Comparison of ENCODE assay signal across 26 cellular contexts in the genomic region with DNA sequence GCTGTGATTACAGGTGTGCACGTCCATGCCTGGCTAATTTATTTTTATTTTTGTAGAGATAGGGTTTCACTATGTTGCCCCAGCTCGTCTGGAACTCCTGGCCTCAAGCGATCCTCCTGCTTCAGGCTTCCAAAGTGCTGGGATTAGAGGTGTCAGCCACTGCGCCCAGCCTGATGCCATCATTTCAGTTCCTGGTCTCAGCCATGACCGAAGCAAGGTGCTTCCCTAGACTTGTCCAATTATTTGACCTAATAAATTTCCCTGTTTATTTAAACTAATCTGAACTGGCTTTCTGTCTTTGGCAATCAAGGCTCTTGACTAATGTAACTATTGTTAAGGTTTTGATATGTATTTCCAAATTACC. TPM values are rescaled to one million over a fixed set of nuclear protein-coding genes. Genes with fewer than 3 reads are reported as not detected.
DNase-seq lines count a peak whose midpoint lies in the region; ATAC-seq and TF ChIP-seq lines count a peak whose summit lies in the region.
"Had no signal": no experiment of that assay in that cellular context is flagged by ENCODE, and none has a peak within 500 bp of the region (broad histone marks: within the 10 kb centered on the region; RNA-seq: fewer than 3 reads in every experiment).

No MANE protein-coding gene starts in this region.

- TF ChIP-seq CTCF in activated B cell treated with CpG ODN at 0.5 μM for 24 hours (IDR thresholded peaks at IDR 0.05) (no peak), gastroesophageal sphincter (IDR thresholded peaks at IDR 0.05) (no peak)

- peak overlapping the region; percentile 80 for H3K27ac Mint-ChIP-seq in stimulated activated naive CD8-positive, alpha-beta T cell treated with anti-CD3 and anti-CD28 coated beads, Interleukin-15, Interleukin-2, amounts not matched to agents 100 ng/mL and 50 ng/mL, for 24 hours
- peak overlapping the region; percentile 84 for H3K27ac Mint-ChIP-seq in activated B cell treated with CpG ODN at 0.5 μM for 24 hours
- H3K27ac Mint-ChIP-seq: activated naive CD4-positive, alpha-beta T cell treated with anti-CD3 and anti-CD28 coated beads, Interleukin-2, amount 10 ng/mL, durations not matched to agents 7 days and 5 days had no signal

- H3K4me1 Mint-ChIP-seq in stimulated activated naive CD8-positive, alpha-beta T cell treated with anti-CD3 and anti-CD28 coated beads, Interleukin-15, Interleukin-2, amounts not matched to agents 100 ng/mL and 50 ng/mL, for 24 hours (ENCODE audit: low read depth): peaks cover 31% of the 10 kb centered on the region
- peaks cover 39% of the 10 kb centered on the region for H3K4me1 Mint-ChIP-seq in activated B cell treated with CpG ODN at 0.5 μM for 24 hours

- CTCF ChIA-PET in activated B cell treated with CpG ODN at 0.5 μM for 24 hours (lab: Charles Lee): no interaction called here

- H3K4me3 ChIP-seq in gastroesophageal sphincter: no peak overlapping the region
- H3K4me3 ChIP-seq: BLaER1, dorsolateral prefrontal cortex, gastrocnemius medialis, HAP-1, stomach, thyroid gland had no signal

- POLR2A ChIA-PET in activated B cell treated with CpG ODN at 0.5 μM for 24 hours (lab: Charles Lee): interaction anchor here (1.5 kb wide), 1 partner anchor 205 kb away, joined by 3 read pairs; a partner anchor contains a TSS

- ATAC-seq in stimulated activated naive CD8-positive, alpha-beta T cell treated with anti-CD3 and anti-CD28 coated beads, Interleukin-15, Interleukin-2, amounts not matched to agents 100 U/mL and 50 U/mL, for 24 hours: no peak
- ATAC-seq in activated B cell treated with CpG ODN at 0.5 μM for 24 hours (ENCODE audit: low read depth): no peak
- no peak for ATAC-seq in gastroesophageal sphincter
- ATAC-seq in sciatic nerve: no peak
- ATAC-seq: gastrocnemius medialis, left colon had no signal

- no peaks in the 10 kb centered on the region for H3K27me3 ChIP-seq in gastroesophageal sphincter
- H3K27me3 ChIP-seq: BLaER1, dorsolateral prefrontal cortex, gastrocnemius medialis, stomach, thyroid gland had no signal

- DNase-seq in stimulated activated naive CD8-positive, alpha-beta T cell treated with anti-CD3 and anti-CD28 coated beads, Interleukin-15, Interleukin-2, amounts not matched to agents 100 U/mL and 50 U/mL, for 24 hours: no peak
- no peak for DNase-seq in activated B cell treated with CpG ODN at 0.5 μM for 24 hours
- DNase-seq in SKM-1 (lab: John Stamatoyannopoulos, UW; ENCODE audit: unreplicated experiment): no peak
- no peak for DNase-seq in NOMO-1 treated with DMSO at 0.1 percent for 48 hours (lab: John Stamatoyannopoulos, UW; ENCODE audit: unreplicated experiment)
- no peak for DNase-seq in sciatic nerve (ENCODE audit: low spot score)
- DNase-seq: activated CD4-positive, alpha-beta T cell treated with anti-CD3 and anti-CD28 coated beads for 4 hours; activated naive CD4-positive, alpha-beta T cell treated with anti-CD3 and anti-CD28 coated beads, Interleukin-2, amount 10 ng/mL, durations not matched to agents 7 days and 5 days; amygdala; dorsolateral prefrontal cortex; gastrocnemius medialis; hippocampal formation; left colon; NCI-H1417; NCI-H2029; NCI-H524 treated with DMSO at 0.1 percent for 48 hours; retina; SHP77; small intestine; stomach; SW 1271; thyroid gland had no signal

- peaks cover 8% of the 10 kb centered on the region for H3K27me3 Mint-ChIP-seq in stimulated activated naive CD8-positive, alpha-beta T cell treated with anti-CD3 and anti-CD28 coated beads, Interleukin-15, Interleukin-2, amounts not matched to agents 100 ng/mL and 50 ng/mL, for 24 hours
- no peaks in the 10 kb centered on the region for H3K27me3 Mint-ChIP-seq in activated B cell treated with CpG ODN at 0.5 μM for 24 hours

- peak overlapping the region in 3 of 4 donors; percentile 60 to 65 (median 64) for H3K27ac ChIP-seq in gastroesophageal sphincter
- H3K27ac ChIP-seq: BLaER1, dorsolateral prefrontal cortex, gastrocnemius medialis, parathyroid adenoma, stomach, thyroid gland had no signal

- intact Hi-C loops in activated B cell treated with CpG ODN at 0.5 μM for 24 hours (cut with micrococcal nuclease): loop anchor here (2.0 kb wide), 2 partner anchors 25 to 41 kb away; a partner anchor contains a TSS
- intact Hi-C loops in sciatic nerve (cut with DNase I): no loop called here

- no peaks in the 10 kb centered on the region for H3K9me3 Mint-ChIP-seq in stimulated activated naive CD8-positive, alpha-beta T cell treated with anti-CD3 and anti-CD28 coated beads, Interleukin-15, Interleukin-2, amounts not matched to agents 100 ng/mL and 50 ng/mL, for 24 hours
- no peaks in the 10 kb centered on the region for H3K9me3 Mint-ChIP-seq in activated B cell treated with CpG ODN at 0.5 μM for 24 hours
- H3K9me3 Mint-ChIP-seq: activated naive CD4-positive, alpha-beta T cell treated with anti-CD3 and anti-CD28 coated beads, Interleukin-2, amount 10 ng/mL, durations not matched to agents 7 days and 5 days had no signal

- H3K36me3 ChIP-seq in gastroesophageal sphincter: no peaks in the 10 kb centered on the region
- H3K36me3 ChIP-seq: BLaER1, gastrocnemius medialis, HAP-1, stomach, thyroid gland had no signal

- no peaks in the 10 kb centered on the region for H3K36me3 Mint-ChIP-seq in stimulated activated naive CD8-positive, alpha-beta T cell treated with anti-CD3 and anti-CD28 coated beads, Interleukin-15, Interleukin-2, amounts not matched to agents 100 ng/mL and 50 ng/mL, for 24 hours (ENCODE audit: low read depth)
- no peaks in the 10 kb centered on the region for H3K36me3 Mint-ChIP-seq in activated B cell treated with CpG ODN at 0.5 μM for 24 hours (ENCODE audit: low read depth)
- H3K36me3 Mint-ChIP-seq: activated naive CD4-positive, alpha-beta T cell treated with anti-CD3 and anti-CD28 coated beads, Interleukin-2, amount 10 ng/mL, durations not matched to agents 7 days and 5 days had no signal

- WGBS in gastroesophageal sphincter (ENCODE audit: low coverage in 1 of 2), 2 donors: 68 to 78% methylated on average over 3 to 5 of the region's 5 CpGs

- TF ChIP-seq EP300 in gastroesophageal sphincter (IDR thresholded peaks at IDR 0.05): no peak

- no peak overlapping the region for H3K4me3 Mint-ChIP-seq in stimulated activated naive CD8-positive, alpha-beta T cell treated with anti-CD3 and anti-CD28 coated beads, Interleukin-15, Interleukin-2, amounts not matched to agents 100 ng/mL and 50 ng/mL, for 24 hours
- no peak overlapping the region for H3K4me3 Mint-ChIP-seq in activated B cell treated with CpG ODN at 0.5 μM for 24 hours
- H3K4me3 Mint-ChIP-seq: activated naive CD4-positive, alpha-beta T cell treated with anti-CD3 and anti-CD28 coated beads, Interleukin-2, amount 10 ng/mL, durations not matched to agents 7 days and 5 days had no signal

- no peaks in the 10 kb centered on the region for H3K9me3 ChIP-seq in gastroesophageal sphincter
- H3K9me3 ChIP-seq: BLaER1, gastrocnemius medialis, HAP-1, stomach, thyroid gland had no signal

- TF ChIP-seq POLR2A in gastroesophageal sphincter (IDR thresholded peaks at IDR 0.05): no peak

- peaks cover 0 to 12% (median 7%) of the 10 kb centered on the region in 3 donors for H3K4me1 ChIP-seq in gastroesophageal sphincter
- H3K4me1 ChIP-seq: BLaER1, gastrocnemius medialis, HAP-1, parathyroid adenoma, thyroid gland had no signal

RNA-seq across cellular contexts. Expression of a gene that starts 24.4 kb away (rescaled TPM):
- total RNA-seq in activated B cell treated with CpG ODN at 0.5 μM for 24 hours (24.2 and 26.3 TPM in 2 replicates), gastroesophageal sphincter (100 to 1,000 TPM in 1 of 4 donors, 10 to 100 TPM in 3; 70.0 to 111 (median 79.2) TPM), sciatic nerve (45.1 TPM)
